ENCODE assay signal across 9 cellular contexts in genomic region chr9:89774971-89775370, GRCh38.
"Had no signal": no experiment of that assay in that cellular context is flagged by ENCODE, and none has a peak within 500 bp of the region (broad histone marks: within the 10 kb centered on the region; RNA-seq: fewer than 3 reads in every experiment).

No MANE protein-coding gene starts in this region.

- ATAC-seq: HCT116, HepG2 had no signal

- H3K9me3 ChIP-seq: HAP-1 had no signal

- H3K27ac ChIP-seq: GM23248, HL-60 had no signal

- H3K9ac ChIP-seq: GM23248 had no signal

- H3K4me3 ChIP-seq: GM23248, HAP-1 had no signal

- H3K4me1 ChIP-seq: HAP-1 had no signal

- DNase-seq: GM23248, GOT3, H7, HFFc6 had no signal

- H2AFZ ChIP-seq: GM23248 had no signal

- H3K36me3 ChIP-seq: HAP-1 had no signal

- H3K9me3 Mint-ChIP-seq: IgD-negative memory B cell had no signal

- H3K27ac Mint-ChIP-seq: HFFc6, IgD-negative memory B cell had no signal

- H3K4me3 Mint-ChIP-seq: HFFc6, IgD-negative memory B cell had no signal
